16 cellular contexts compared by ENCODE assay signal in genomic region chr1:201655910-201656669, GRCh38.
DNase-seq lines count a peak whose midpoint lies in the region; ATAC-seq, FAIRE-seq and TF ChIP-seq lines count a peak whose summit lies in the region.
"Had no signal": no experiment of that assay in that cellular context is flagged by ENCODE, and none has a peak within 500 bp of the region (broad histone marks: within the 10 kb centered on the region; RNA-seq: fewer than 3 reads in every experiment).

No MANE protein-coding gene starts in this region.

- no peak overlapping the region; a peak in 1 of 22 replicates for H3K9ac ChIP-seq in BLaER1 treated with 17β-estradiol and CSF1 and Interleukin-3, amounts not matched to agents 10 nM and 100 nM

- no peaks in the 10 kb centered on the region; the same call in 1 of the 2 replicates for H3K27me3 Mint-ChIP-seq in WTC11 (ENCODE audit: low read depth)

- no peaks in the 10 kb centered on the region for H3K27me3 ChIP-seq in BLaER1 treated with 17β-estradiol and CSF1 and Interleukin-3, amounts not matched to agents 10 nM and 100 nM
- H3K27me3 ChIP-seq in heart right ventricle, result no peaks in the 10 kb centered on the region

- H3K4me2 ChIP-seq in BLaER1 treated with 17β-estradiol and CSF1 and Interleukin-3, amounts not matched to agents 10 nM and 100 nM, result peak overlapping the region in 7 of 11 experiments; percentile 52 to 100 (median 62); a peak in 12 of 22 replicates

- intact Hi-C loops in heart right ventricle (cut with DNase I), result loop anchor here in 1 of 10 donors (5.0 kb wide), 1 partner anchor 36 kb away; no protein-coding TSS in a partner anchor
- intact Hi-C loops in posterior vena cava (cut with DNase I), result no loop called here

- POLR2A ChIA-PET in WTC11 (lab: Charles Lee), result no interaction called here
- POLR2A ChIA-PET in HEK293T (lab: Yijun Ruan, JAX), result no interaction called here

- no peaks in the 10 kb centered on the region for H3K9me3 ChIP-seq in BLaER1 treated with 17β-estradiol and CSF1 and Interleukin-3, amounts not matched to agents 10 nM and 100 nM (replicated peaks in 1 of 11)
- H3K9me3 ChIP-seq in heart right ventricle, result no peaks in the 10 kb centered on the region

- H3K27ac Mint-ChIP-seq in WTC11, result peak overlapping the region; percentile 1; the same call in 1 of the 2 replicates
- H3K27ac Mint-ChIP-seq: activated naive CD4-positive, alpha-beta T cell treated with anti-CD3 and anti-CD28 coated beads, Interleukin-2, amount 10 ng/mL, durations not matched to agents 7 days and 5 days; stimulated activated naive B cell treated with anti-CD40 and anti-IgM and Interleukin-4, amounts not matched to agents 10 μg/mL and 1 μg/mL and 100 μg/mL, for 72 hours had no signal

- no peaks in the 10 kb centered on the region for H3K36me3 Mint-ChIP-seq in WTC11
- H3K36me3 Mint-ChIP-seq: activated naive CD4-positive, alpha-beta T cell treated with anti-CD3 and anti-CD28 coated beads, Interleukin-2, amount 10 ng/mL, durations not matched to agents 7 days and 5 days; stimulated activated naive B cell treated with anti-CD40 and anti-IgM and Interleukin-4, amounts not matched to agents 10 μg/mL and 1 μg/mL and 100 μg/mL, for 72 hours had no signal

- TF ChIP-seq CTCF in WTC11 (IDR thresholded peaks at IDR 0.05) (no peak), heart right ventricle (IDR thresholded peaks at IDR 0.05) (no peak)

- no peak for FAIRE-seq in GM12891 (lab: Jason Lieb, UNC)
- FAIRE-seq: GM19239, H54 had no signal

- peak overlapping the region in 1 of 11 experiments; percentile 16; a peak in 1 of 22 replicates for H3K27ac ChIP-seq in BLaER1 treated with 17β-estradiol and CSF1 and Interleukin-3, amounts not matched to agents 10 nM and 100 nM
- H3K27ac ChIP-seq in heart right ventricle, result peak overlapping the region in 3 of 10 donors; percentile 16 to 38 (median 22)
- H3K27ac ChIP-seq: coronary artery had no signal

- no peak overlapping the region for H3K4me3 Mint-ChIP-seq in WTC11
- H3K4me3 Mint-ChIP-seq: activated naive CD4-positive, alpha-beta T cell treated with anti-CD3 and anti-CD28 coated beads, Interleukin-2, amount 10 ng/mL, durations not matched to agents 7 days and 5 days; activated T-cell treated with anti-CD3 and anti-CD28 coated beads, Interleukin-2, amount 50 U/mL, for 4 hours; stimulated activated naive B cell treated with anti-CD40 and anti-IgM and Interleukin-4, amounts not matched to agents 10 μg/mL and 1 μg/mL and 100 μg/mL, for 72 hours had no signal

- TF ChIP-seq POLR2A in GM12891 (IDR thresholded peaks at IDR 0.05; ENCODE audit: low read depth, low read length), result no peak

- ATAC-seq in WTC11, result no peak
- peak; percentile 16 to 72 (median 24) for ATAC-seq in heart right ventricle
- ATAC-seq: activated T-cell treated with anti-CD3 and anti-CD28 coated beads, Interleukin-2, amount 50 U/mL, for 4 hours; stimulated activated naive B cell treated with anti-CD40 and anti-IgM and Interleukin-4, amounts not matched to agents 10 μg/mL and 1 μg/mL and 100 μg/mL, for 72 hours had no signal

- peaks cover 10 to 86% (median 64%) of the 10 kb centered on the region in 11 experiments; a peak in 21 of 22 replicates for H3K36me3 ChIP-seq in BLaER1 treated with 17β-estradiol and CSF1 and Interleukin-3, amounts not matched to agents 10 nM and 100 nM
- H3K36me3 ChIP-seq in heart right ventricle, result peaks cover 0 to 21% (median 0%) of the 10 kb centered on the region in 9 donors

- H3K4me1 ChIP-seq in BLaER1 treated with 17β-estradiol and CSF1 and Interleukin-3, amounts not matched to agents 10 nM and 100 nM, result peaks cover 53 to 73% (median 60%) of the 10 kb centered on the region in 10 experiments
- H3K4me1 ChIP-seq in heart right ventricle, result peaks cover 18 to 92% (median 49%) of the 10 kb centered on the region in 9 donors

- DNase-seq in WTC11 (ENCODE audit: low spot score) (no peak), heart right ventricle (peak in 1 of 2 donors; percentile 40), posterior vena cava (ENCODE audit: low spot score) (peak; percentile 87), HEK293T (ENCODE audit: extremely low spot score) (no peak), GM12891 (ENCODE audit: insufficient read length, low spot score) (no peak), HCEC 1CT (no peak)
- DNase-seq in activated CD4-positive, alpha-beta T cell treated with anti-CD3 and anti-CD28 coated beads, Interleukin-2, amount 50 U/mL, for 48 hours, result no peak
- DNase-seq: activated naive CD4-positive, alpha-beta T cell treated with anti-CD3 and anti-CD28 coated beads, Interleukin-2, amount 10 ng/mL, durations not matched to agents 7 days and 5 days; activated T-cell treated with anti-CD3 and anti-CD28 coated beads, Interleukin-2, amount 50 U/mL, for 4 hours; NCI-H1417 treated with DMSO at 0.1 percent for 48 hours; NCI-H774; stimulated activated naive B cell treated with anti-CD40 and anti-IgM and Interleukin-4, amounts not matched to agents 10 μg/mL and 1 μg/mL and 100 μg/mL, for 72 hours had no signal

- H3K4me3 ChIP-seq in BLaER1 treated with 17β-estradiol and CSF1 and Interleukin-3, amounts not matched to agents 10 nM and 100 nM, result no peak overlapping the region
- no peak overlapping the region for H3K4me3 ChIP-seq in heart right ventricle
- H3K4me3 ChIP-seq: coronary artery had no signal

- 56 to 63% methylated on average over 9 of the region's 9 CpGs for WGBS in heart right ventricle, 2 donors

- peaks cover 46% of the 10 kb centered on the region for H3K4me1 Mint-ChIP-seq in WTC11
- H3K4me1 Mint-ChIP-seq: activated naive CD4-positive, alpha-beta T cell treated with anti-CD3 and anti-CD28 coated beads, Interleukin-2, amount 10 ng/mL, durations not matched to agents 7 days and 5 days had no signal

- peaks cover 43 to 99% (median 99%) of the 10 kb centered on the region in 11 experiments; a peak in 21 of 22 replicates for H4K20me1 ChIP-seq in BLaER1 treated with 17β-estradiol and CSF1 and Interleukin-3, amounts not matched to agents 10 nM and 100 nM

- CTCF ChIA-PET in WTC11 (lab: Charles Lee) (interaction anchor here (0.6 to 4.1 kb wide), 11 partner anchors 16 to 298 kb away, joined by 3 to 23 read pairs (median 6); no protein-coding TSS in a partner anchor), HEK293T (lab: Yijun Ruan, JAX) (no interaction called here)

- no peaks in the 10 kb centered on the region for H3K9me3 Mint-ChIP-seq in WTC11
- H3K9me3 Mint-ChIP-seq: activated naive CD4-positive, alpha-beta T cell treated with anti-CD3 and anti-CD28 coated beads, Interleukin-2, amount 10 ng/mL, durations not matched to agents 7 days and 5 days; activated T-cell treated with anti-CD3 and anti-CD28 coated beads, Interleukin-2, amount 50 U/mL, for 4 hours; stimulated activated naive B cell treated with anti-CD40 and anti-IgM and Interleukin-4, amounts not matched to agents 10 μg/mL and 1 μg/mL and 100 μg/mL, for 72 hours had no signal

TF ChIP-seq in WTC11, 78 proteins besides CTCF, POLR2A, EP300 and RAD21 (continues in another document):
- TF ChIP-seq PREB (CRISPR knock-in tag; IDR thresholded peaks at IDR 0.05; ENCODE audit: borderline replicate concordance) (no peak), SOX15 (CRISPR knock-in tag; IDR thresholded peaks at IDR 0.05) (no peak)

TF ChIP-seq in HEK293T, 16 proteins besides CTCF, POLR2A, EP300 and RAD21 (continues in another document):
- TF ChIP-seq BHLHE40 (IDR thresholded peaks at IDR 0.05; ENCODE audit: borderline replicate concordance), result no peak
- TF ChIP-seq SUZ12 (IDR thresholded peaks at IDR 0.05), result no peak
- TF ChIP-seq FOXM1 (IDR thresholded peaks at IDR 0.05; ENCODE audit: borderline replicate concordance), result no peak
- TF ChIP-seq ELF4 (IDR thresholded peaks at IDR 0.05), result no peak
- TF ChIP-seq FOXA1 (IDR thresholded peaks at IDR 0.05), result no peak
- TF ChIP-seq FOXK2 (IDR thresholded peaks at IDR 0.05), result no peak
- TF ChIP-seq L3MBTL2 (conservative IDR thresholded peaks at IDR 0.05), result no peak
- no peak for TF ChIP-seq NFRKB (IDR thresholded peaks at IDR 0.05)
- no peak for TF ChIP-seq ARNT (IDR thresholded peaks at IDR 0.05)
- no peak for TF ChIP-seq CTBP1 (IDR thresholded peaks at IDR 0.05; ENCODE audit: borderline replicate concordance)
- no peak for TF ChIP-seq HDGF (IDR thresholded peaks at IDR 0.05; ENCODE audit: borderline replicate concordance)
- TF ChIP-seq SP1 (IDR thresholded peaks at IDR 0.05), result no peak
- TF ChIP-seq TARDBP (IDR thresholded peaks at IDR 0.05), result no peak
- no peak for TF ChIP-seq ZNF384 (IDR thresholded peaks at IDR 0.05)
- no peak for TF ChIP-seq LEF1 (IDR thresholded peaks at IDR 0.05; ENCODE audit: borderline replicate concordance)

TF ChIP-seq in GM12891, 5 proteins besides CTCF, POLR2A, EP300 and RAD21:
- no peak for TF ChIP-seq POLR2AphosphoS5 (IDR thresholded peaks at IDR 0.05; ENCODE audit: low read depth, low read length)
